ENCODE assay signal across 8 cellular contexts in genomic region chr9:71806916-71807315, GRCh38. TPM values are rescaled to one million over a fixed set of nuclear protein-coding genes. Genes with fewer than 3 reads are reported as not detected.
DNase-seq lines count a peak whose midpoint lies in the region; ATAC-seq, FAIRE-seq and TF ChIP-seq lines count a peak whose summit lies in the region.

No MANE protein-coding gene starts in this region.

- BruUV-seq in K562 (replicated peaks; lab: Mats Ljungman, UMichigan): no TSS peak

- H3K4me2 ChIP-seq in A549 (peak overlapping the region; percentile 28; the same call in 2 of the 3 replicates), K562 (ENCODE audit: insufficient read depth, low read length) (no peak overlapping the region)

- peak; percentile 95 for TF ChIP-seq CTCF in A549 (IDR thresholded peaks at IDR 0.05)
- TF ChIP-seq CTCF in K562 (IDR thresholded peaks at IDR 0.05 in 2 of 3, conservative IDR thresholded peaks at IDR 0.05 in 1 of 3; ENCODE audit: insufficient read depth in 2 of 3, low read depth in 1 of 3, low read length in 3 of 3): peak; percentile 76 to 88 (median 78)

- CTCF ChIA-PET in A549 (lab: Yijun Ruan, JAX) (interaction anchor here (0.5 to 6.2 kb wide), 48 partner anchors 9 to 522 kb away, joined by 3 to 76 read pairs (median 4); no protein-coding TSS in a partner anchor), K562 (lab: Yijun Ruan, JAX; ENCODE audit: low intra/inter-chr PET ratio) (interaction anchor here (0.8 to 1.6 kb wide), 4 partner anchors 169 to 465 kb away, joined by 3 to 7 read pairs (median 4); no protein-coding TSS in a partner anchor)

- intact Hi-C loops in K562 (cut with micrococcal nuclease): loop anchor here (1.0 to 10.0 kb wide), 3 partner anchors 168 to 468 kb away; no protein-coding TSS in a partner anchor

- no peak for TF ChIP-seq POLR2A in A549 (IDR thresholded peaks at IDR 0.05; ENCODE audit: low read length)
- TF ChIP-seq POLR2A in K562 (conservative IDR thresholded peaks at IDR 0.05): no peak

- in situ Hi-C loops in K562 (cut with MboI): loop anchor here (10.0 to 25.0 kb wide), 3 partner anchors 228 to 520 kb away; no protein-coding TSS in a partner anchor

- no peak overlapping the region for H3K4me3 ChIP-seq in A549
- no peak overlapping the region for H3K4me3 ChIP-seq in K562

- H3K4me1 ChIP-seq in A549 (peaks cover 3% of the 10 kb centered on the region; the same call in 1 of the 3 replicates), K562 (replicated peaks in 1 of 2; ENCODE audit: control insufficient read depth in 2 of 2, insufficient read depth in 2 of 2, low read length in 2 of 2) (no peaks in the 10 kb centered on the region)

- TF ChIP-seq RAD21 in A549 (conservative IDR thresholded peaks at IDR 0.05 in 1 of 2, IDR thresholded peaks at IDR 0.05 in 1 of 2): peak; percentile 88 to 94
- TF ChIP-seq RAD21 in K562 (CRISPR knock-in tag; conservative IDR thresholded peaks at IDR 0.05 in 1 of 2, IDR thresholded peaks at IDR 0.05 in 1 of 2): peak; percentile 76 to 87

- TF ChIP-seq EP300 in A549 (IDR thresholded peaks at IDR 0.05): no peak
- TF ChIP-seq EP300 in K562 (IDR thresholded peaks at IDR 0.05; ENCODE audit: low read length): no peak

- DNase-seq in A549 (ENCODE audit: low read depth in 1 of 2, low spot score in 1 of 2) (peak; percentile 59 to 81), NCI-H1417 treated with DMSO at 0.1 percent for 48 hours (lab: John Stamatoyannopoulos, UW) (peak; percentile 66), T-helper 22 cell (ENCODE audit: low read depth) (peak; percentile 28), K562 (ENCODE audit: extremely low read depth in 1 of 4, low spot score in 3 of 4) (peak; percentile 18 to 57 (median 30)), iPS DF 4.7 (ENCODE audit: extremely low read depth, low spot score) (peak; percentile 72)
- DNase-seq in stimulated activated CD4-positive, alpha-beta T cell treated with anti-CD3 and anti-CD28 coated beads, Interleukin-1b, Interleukin-23, amount 100 ng/mL, for 4 hours (ENCODE audit: low read depth in 2 of 2): peak; percentile 14 to 47

- no peak overlapping the region for H3K9ac ChIP-seq in K562 (ENCODE audit: insufficient read depth in 1 of 2, low read depth in 2 of 2, low read length in 2 of 2)

- POLR2A ChIA-PET in A549 (lab: Yijun Ruan, JAX): no interaction called here
- POLR2A ChIA-PET in K562 (lab: Yijun Ruan, JAX): no interaction called here

- no peaks in the 10 kb centered on the region for H4K20me1 ChIP-seq in K562 (replicated peaks; ENCODE audit: control insufficient read depth, insufficient read depth, low read length)

- no peaks in the 10 kb centered on the region for H3K79me2 ChIP-seq in K562 (ENCODE audit: control insufficient read depth, insufficient read depth, low read length)

- H3K27ac ChIP-seq in A549: no peak overlapping the region
- no peak overlapping the region for H3K27ac ChIP-seq in K562 (ENCODE audit: extremely low read depth, low read depth, low read length)

- ATAC-seq in A549 (peak; percentile 98 to 100), GM18502 (IDR thresholded peaks at IDR 0.05; ENCODE audit: poor library complexity, unreplicated experiment) (peak; percentile 98), HG02884 (IDR thresholded peaks at IDR 0.05; ENCODE audit: unreplicated experiment) (peak; percentile 92), K562 (peak; percentile 94)

- no peaks in the 10 kb centered on the region; a peak in 1 of 5 replicates for H3K27me3 ChIP-seq in K562 (ENCODE audit: control insufficient read depth in 2 of 2, insufficient read depth in 2 of 2, low read length in 2 of 2)

- no peaks in the 10 kb centered on the region for H3K9me1 ChIP-seq in K562 (ENCODE audit: control insufficient read depth, insufficient read depth, low read length)

- no peaks in the 10 kb centered on the region for H3K36me3 ChIP-seq in K562 (ENCODE audit: control insufficient read depth, insufficient read depth, low read length)

- H2AFZ ChIP-seq in K562 (ENCODE audit: low read depth, low read length): no peak overlapping the region

- FAIRE-seq in A549 (lab: Jason Lieb, UNC) (peak; percentile 99), K562 (lab: Jason Lieb, UNC) (peak; percentile 85)

- 4% methylated on average over 1 of the region's 1 CpG for WGBS in A549 (ENCODE audit: missing lambda C conversion rate)
- WGBS in K562 (ENCODE audit: insufficient coverage, low coverage, missing lambda C conversion rate): 0% methylated on average over 1 of the region's 1 CpG

- H3K9me3 ChIP-seq in A549 (no peaks in the 10 kb centered on the region), K562 (replicated peaks; ENCODE audit: control insufficient read depth, insufficient read depth, low read depth, low read length) (no peaks in the 10 kb centered on the region)

TF ChIP-seq in A549, 52 proteins besides CTCF, POLR2A, EP300 and RAD21:
- TF ChIP-seq SMC3 (IDR thresholded peaks at IDR 0.05): peak; percentile 85
- TF ChIP-seq, protein P1, sequence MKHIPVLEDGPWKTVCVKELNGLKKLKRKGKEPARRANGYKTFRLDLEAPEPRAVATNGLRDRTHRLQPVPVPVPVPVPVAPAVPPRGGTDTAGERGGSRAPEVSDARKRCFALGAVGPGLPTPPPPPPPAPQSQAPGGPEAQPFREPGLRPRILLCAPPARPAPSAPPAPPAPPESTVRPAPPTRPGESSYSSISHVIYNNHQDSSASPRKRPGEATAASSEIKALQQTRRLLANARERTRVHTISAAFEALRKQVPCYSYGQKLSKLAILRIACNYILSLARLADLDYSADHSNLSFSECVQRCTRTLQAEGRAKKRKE (CRISPR knock-in tag; IDR thresholded peaks at IDR 0.05; ENCODE audit: low read depth): no peak
TF ChIP-seq in A549: peak in this region for 1.

TF ChIP-seq in K562, 482 proteins besides CTCF, POLR2A, EP300 and RAD21 (continues in another document):
- TF ChIP-seq ZFP91 (CRISPR knock-in tag; IDR thresholded peaks at IDR 0.05) (no peak), ELF1 (tag; IDR thresholded peaks at IDR 0.05) (peak; percentile 79), KLF16 (IDR thresholded peaks at IDR 0.05) (peak; percentile 15; the same call in 1 of the 2 replicates)

RNA-seq across cellular contexts. Expression of gene CEMIP2, which starts 38.6 kb away (rescaled TPM):
- polyA plus RNA-seq in A549 (2011; rRNA removed) (161 and 236 TPM in 2 replicates), A549 (2017; fragmentation: RNase III; extraction: RNeasy Plus Mini Kit Qiagen cat#74134 plus additional on column Dnase treatment) (136 to 158 TPM (median 146 TPM) in 3 replicates), K562 (2011; rRNA removed) (26.3 and 29.9 TPM in 2 replicates), K562 (2014; fragmentation: Illumina TruSeq; extraction: Trizol) (14.7 and 15.4 TPM in 2 replicates), K562 (2014; fragmentation: Nextera tagmentation; extraction: Ambion mirVana) (1 to 10 TPM; 5.4 to 5.9 TPM), K562 (2014; rRNA removed) (9.9 and 10.3 TPM in 2 replicates)
- polyA plus RNA-seq in A549 (2012; cell fraction: cytosol; rRNA removed): 65.5 and 72.7 TPM in 2 replicates
- polyA plus RNA-seq in A549 (2012; cell fraction: nucleus; rRNA removed): 146 and 156 TPM in 2 replicates
- 427 and 492 TPM in 2 replicates for polyA minus RNA-seq in A549 (2011; rRNA and poly(A)+ RNA removed)
- 125 and 149 TPM in 2 replicates for total RNA-seq in K562 (2011; cell fraction: chromatin; rRNA removed; ENCODE audit: low replicate concordance)
- 48.0 and 84.4 TPM in 2 replicates for total RNA-seq in K562 (2011; cell fraction: nucleolus; rRNA removed)
- total RNA-seq in K562 (2011; cell fraction: nucleoplasm; rRNA removed): 87.5 and 104 TPM in 2 replicates
- total RNA-seq in K562 (2014; rRNA removed) (8.2 and 12.2 TPM in 2 replicates), K562 (2014; rRNA removed; fragmentation: Illumina TruSeq; extraction: Trizol) (13.6 and 15.8 TPM in 2 replicates), K562 (2015; rRNA removed; fragmentation: Illumina TruSeq; extraction: Trizol) (14.2 and 14.4 TPM in 2 replicates), K562 (2021) (12.7 and 15.8 TPM in 2 replicates)
- 18.2 and 27.8 TPM in 2 replicates for polyA plus RNA-seq in K562 (2011; cell fraction: cytosol; rRNA removed)
- polyA plus RNA-seq in K562 (2011; cell fraction: nucleus; rRNA removed): 29.7 and 36.2 TPM in 2 replicates
- polyA plus RNA-seq in K562 (2012): 21.0 and 30.6 TPM in 2 replicates
- 51.8 and 52.9 TPM in 2 replicates for polyA minus RNA-seq in K562 (2011; rRNA and poly(A)+ RNA removed)
- polyA minus RNA-seq in K562 (2011; cell fraction: cytosol; rRNA and poly(A)+ RNA removed): 23.4 and 23.6 TPM in 2 replicates
- 33.5 and 48.8 TPM in 2 replicates for polyA minus RNA-seq in K562 (2011; cell fraction: nucleus; rRNA and poly(A)+ RNA removed)

Comparison
In these comparisons a context has a peak if more than half of its experiments do, and no peak if none do; other contexts are left out.
1. Of the 35 proteins assayed by ChIP-seq in both K562 and A549: peak only in K562: none; only in A549: none; in both: CTCF, RAD21 and SMC3; in neither: 32.